Comparison of ENCODE assay signal across 30 cellular contexts in genomic region chr16:27598921-27599565, GRCh38.
"Had no signal": no experiment of that assay in that cellular context is flagged by ENCODE, and none has a peak within 500 bp of the region (broad histone marks: within the 10 kb centered on the region; RNA-seq: fewer than 3 reads in every experiment).

No MANE protein-coding gene starts in this region.

- H3K4me1 Mint-ChIP-seq: activated CD4-positive, alpha-beta memory T cell treated with anti-CD3 and anti-CD28 coated beads, Interleukin-2, amount 10 ng/mL, durations not matched to agents 7 days and 5 days; activated CD4-positive, alpha-beta T cell treated with anti-CD3 and anti-CD28 coated beads, Interleukin-2, amount 10 ng/mL, durations not matched to agents 7 days and 5 days; activated naive CD4-positive, alpha-beta T cell treated with anti-CD3 and anti-CD28 coated beads, Interleukin-2, amount 50 U/mL, for 24 hours; stimulated activated effector memory CD8-positive, alpha-beta T cell treated with anti-CD3 and anti-CD28 coated beads, Interleukin-12 subunit alpha, Interleukin-12 subunit beta, amount 100 ng/mL, for 72 hours had no signal

- H3K4me1 ChIP-seq: esophagus squamous epithelium, heart right ventricle, right lobe of liver, tibial nerve had no signal

- FAIRE-seq: endometrium had no signal

- H3K9me3 Mint-ChIP-seq: activated CD4-positive, alpha-beta memory T cell treated with anti-CD3 and anti-CD28 coated beads, Interleukin-2, amount 10 ng/mL, durations not matched to agents 7 days and 5 days; activated CD4-positive, alpha-beta T cell treated with anti-CD3 and anti-CD28 coated beads, Interleukin-2, amount 10 ng/mL, durations not matched to agents 7 days and 5 days; activated naive CD4-positive, alpha-beta T cell treated with anti-CD3 and anti-CD28 coated beads, Interleukin-2, amount 50 U/mL, for 24 hours; activated T-cell treated with anti-CD3 and anti-CD28 coated beads, Interleukin-2, amount 50 U/mL, for 4 hours; activated T-helper 2 cell treated with anti-CD3 and anti-CD28 coated beads, Interferon-gamma antibody, Interleukin-2, Interleukin-4, amounts not matched to agents 10 μg/mL and 5 μg/mL and 100 μg/mL, durations not matched to agents 14 hours and 24 hours and 36 hours; nephron; stimulated activated effector memory CD8-positive, alpha-beta T cell treated with anti-CD3 and anti-CD28 coated beads, Interleukin-12 subunit alpha, Interleukin-12 subunit beta, amount 100 ng/mL, for 72 hours had no signal

- H3K36me3 Mint-ChIP-seq: stimulated activated effector memory CD8-positive, alpha-beta T cell treated with anti-CD3 and anti-CD28 coated beads, Interleukin-12 subunit alpha, Interleukin-12 subunit beta, amount 100 ng/mL, for 72 hours had no signal

- H3K4me3 Mint-ChIP-seq: activated CD4-positive, alpha-beta memory T cell treated with anti-CD3 and anti-CD28 coated beads, Interleukin-2, amount 10 ng/mL, durations not matched to agents 7 days and 5 days; activated CD4-positive, alpha-beta T cell treated with anti-CD3 and anti-CD28 coated beads, Interleukin-2, amount 10 ng/mL, durations not matched to agents 7 days and 5 days; activated naive CD4-positive, alpha-beta T cell treated with anti-CD3 and anti-CD28 coated beads, Interleukin-2, amount 50 U/mL, for 24 hours; activated T-cell treated with anti-CD3 and anti-CD28 coated beads, Interleukin-2, amount 50 U/mL, for 4 hours; nephron; stimulated activated effector memory CD8-positive, alpha-beta T cell treated with anti-CD3 and anti-CD28 coated beads, Interleukin-12 subunit alpha, Interleukin-12 subunit beta, amount 100 ng/mL, for 72 hours; T-helper 17 cell had no signal

- ATAC-seq: activated T-cell treated with anti-CD3 and anti-CD28 coated beads, Interleukin-2, amount 50 U/mL, for 4 hours; heart right ventricle; mucosa of descending colon; stimulated activated effector memory CD8-positive, alpha-beta T cell treated with anti-CD3 and anti-CD28 coated beads, Interleukin-12 subunit alpha, Interleukin-12 subunit beta, amount 100 ng/mL, for 72 hours; T-helper 17 cell had no signal

- DNase-seq: activated CD4-positive, alpha-beta memory T cell treated with anti-CD3 and anti-CD28 coated beads, Interleukin-2, amount 10 ng/mL, durations not matched to agents 7 days and 5 days; activated CD4-positive, alpha-beta T cell treated with anti-CD3 and anti-CD28 coated beads for 1 hour; activated CD4-positive, alpha-beta T cell treated with anti-CD3 and anti-CD28 coated beads, Interleukin-2, amount 10 ng/mL, durations not matched to agents 7 days and 5 days; activated CD8-positive, alpha-beta memory T cell treated with anti-CD3 and anti-CD28 coated beads, Interleukin-2, amount 50 U/mL, for 48 hours; activated T-cell treated with anti-CD3 and anti-CD28 coated beads, Interleukin-2, amount 50 U/mL, for 4 hours; central memory CD4-positive, alpha-beta T cell; dermis blood vessel endothelial cell; effector CD4-positive, alpha-beta T cell; esophagus squamous epithelium; foreskin melanocyte; heart right ventricle; kidney glomerular epithelial cell; left ventricle myocardium inferior; mucosa of descending colon; right lobe of liver; stimulated activated CD4-positive, alpha-beta T cell treated with anti-CD3 and anti-CD28 coated beads, Interleukin-12 subunit alpha, Interleukin-12 subunit beta, amount 100 ng/mL, for 4 hours; stimulated activated CD4-positive, alpha-beta T cell treated with anti-CD3 and anti-CD28 coated beads, Interleukin-4, amount 100 ng/mL, for 24 hours; stomach; T-helper 17 cell; T1000 had no signal

- H3K27me3 Mint-ChIP-seq: activated CD4-positive, alpha-beta memory T cell treated with anti-CD3 and anti-CD28 coated beads, Interleukin-2, amount 10 ng/mL, durations not matched to agents 7 days and 5 days; activated CD4-positive, alpha-beta T cell treated with anti-CD3 and anti-CD28 coated beads, Interleukin-2, amount 10 ng/mL, durations not matched to agents 7 days and 5 days; activated naive CD4-positive, alpha-beta T cell treated with anti-CD3 and anti-CD28 coated beads, Interleukin-2, amount 50 U/mL, for 24 hours; T-helper 17 cell had no signal

- H3K27ac Mint-ChIP-seq: activated CD4-positive, alpha-beta memory T cell treated with anti-CD3 and anti-CD28 coated beads, Interleukin-2, amount 10 ng/mL, durations not matched to agents 7 days and 5 days; activated CD4-positive, alpha-beta T cell treated with anti-CD3 and anti-CD28 coated beads, Interleukin-2, amount 10 ng/mL, durations not matched to agents 7 days and 5 days; activated naive CD4-positive, alpha-beta T cell treated with anti-CD3 and anti-CD28 coated beads, Interleukin-2, amount 50 U/mL, for 24 hours; activated T-helper 2 cell treated with anti-CD3 and anti-CD28 coated beads, Interferon-gamma antibody, Interleukin-2, Interleukin-4, amounts not matched to agents 10 μg/mL and 5 μg/mL and 100 μg/mL, durations not matched to agents 14 hours and 24 hours and 36 hours; stimulated activated effector memory CD8-positive, alpha-beta T cell treated with anti-CD3 and anti-CD28 coated beads, Interleukin-12 subunit alpha, Interleukin-12 subunit beta, amount 100 ng/mL, for 72 hours; T-helper 17 cell had no signal

- H3K9me3 ChIP-seq: esophagus squamous epithelium, heart right ventricle, left ventricle myocardium inferior, mucosa of descending colon, neutrophil, right lobe of liver, stomach, suprapubic skin, tibial nerve had no signal

- H3K27me3 ChIP-seq: esophagus squamous epithelium, heart right ventricle, neutrophil, right lobe of liver, stomach, suprapubic skin, tibial nerve had no signal

- H3K36me3 ChIP-seq: left ventricle myocardium inferior, right lobe of liver, suprapubic skin had no signal

- H3K27ac ChIP-seq: epithelial cell of prostate, esophagus squamous epithelium, heart right ventricle, left ventricle myocardium inferior, neutrophil, right lobe of liver, skin epidermis, stomach, suprapubic skin, tibial nerve had no signal

- H3K4me3 ChIP-seq: esophagus squamous epithelium, heart right ventricle, left ventricle myocardium inferior, mucosa of descending colon, right lobe of liver, skin epidermis, stomach, suprapubic skin, tibial nerve had no signal
